28 cellular contexts compared by ENCODE assay signal in genomic region chr19:28943651-28944050, GRCh38.
DNase-seq lines count a peak whose midpoint lies in the region; ATAC-seq, FAIRE-seq and TF ChIP-seq lines count a peak whose summit lies in the region.
"Had no signal": no experiment of that assay in that cellular context is flagged by ENCODE, and none has a peak within 500 bp of the region (broad histone marks: within the 10 kb centered on the region; RNA-seq: fewer than 3 reads in every experiment).

No MANE protein-coding gene starts in this region.

- FAIRE-seq in RCC 7860 (lab: Jason Lieb, UNC): no peak
- FAIRE-seq: A549, GM12891, kidney, small intestine had no signal

- ATAC-seq in upper lobe of right lung (peak; percentile 20), GM21526 (IDR thresholded peaks at IDR 0.05; ENCODE audit: low FRiP score, unreplicated experiment) (no peak), GM21515 (IDR thresholded peaks at IDR 0.05; ENCODE audit: unreplicated experiment) (no peak)
- ATAC-seq: esophagus mucosa, foreskin keratinocyte had no signal

- no peak for TF ChIP-seq CTCF in upper lobe of right lung (IDR thresholded peaks at IDR 0.05)

- intact Hi-C loops in upper lobe of right lung (cut with DNase I): no loop called here

- H3K9me3 ChIP-seq in upper lobe of right lung: no peaks in the 10 kb centered on the region
- H3K9me3 ChIP-seq: right atrium auricular region had no signal

- H3K4me1 ChIP-seq in upper lobe of right lung: no peaks in the 10 kb centered on the region
- H3K4me1 ChIP-seq: A549, foreskin keratinocyte had no signal

- DNase-seq in NCI-H748 (lab: John Stamatoyannopoulos, UW; ENCODE audit: unreplicated experiment) (peak; percentile 14), NCI-H748 treated with DMSO at 0.1 percent for 48 hours (lab: John Stamatoyannopoulos, UW) (no peak), cerebellar cortex (ENCODE audit: low spot score) (peak; percentile 6), upper lobe of right lung (no peak), RCC 7860 (ENCODE audit: low spot score) (no peak)
- DNase-seq: activated CD4-positive, alpha-beta memory T cell treated with anti-CD3 and anti-CD28 coated beads, Interleukin-2, amount 10 ng/mL, durations not matched to agents 7 days and 5 days; activated CD8-positive, alpha-beta memory T cell treated with anti-CD3 and anti-CD28 coated beads, Interleukin-2, amount 50 U/mL, for 4 hours; activated naive CD4-positive, alpha-beta T cell treated with Interleukin-2 at 50 U/mL for 16 hours; AML-193; CD4-positive, alpha-beta T cell; central memory CD4-positive, alpha-beta T cell; foreskin keratinocyte; kidney; NCI-H1436 treated with DMSO at 0.1 percent for 48 hours; NCI-H2107; NCI-H446; NCI-H82; Right ventricle myocardium superior; small intestine; stimulated activated naive CD4-positive, alpha-beta T cell had no signal

- no peaks in the 10 kb centered on the region for H3K27me3 ChIP-seq in upper lobe of right lung
- H3K27me3 ChIP-seq: foreskin keratinocyte, right atrium auricular region had no signal

- peak; percentile 18; the same call in 1 of the 2 replicates for TF ChIP-seq RAD21 in Ishikawa (IDR thresholded peaks at IDR 0.05; ENCODE audit: low read depth)

- H3K27ac ChIP-seq in upper lobe of right lung: no peak overlapping the region
- H3K27ac ChIP-seq: A549, foreskin keratinocyte, KMS-11, right atrium auricular region had no signal

- no peak overlapping the region for H3K4me3 ChIP-seq in upper lobe of right lung
- H3K4me3 ChIP-seq: A549, right atrium auricular region had no signal

- no peaks in the 10 kb centered on the region for H3K36me3 ChIP-seq in upper lobe of right lung
- H3K36me3 ChIP-seq: right atrium auricular region had no signal

- TF ChIP-seq EP300 in Ishikawa (IDR thresholded peaks at IDR 0.05; ENCODE audit: borderline replicate concordance): no peak

TF ChIP-seq in Ishikawa, 13 proteins besides CTCF, POLR2A, EP300 and RAD21:
- TF ChIP-seq CEBPB (IDR thresholded peaks at IDR 0.05): no peak
- no peak for TF ChIP-seq EGR1 (IDR thresholded peaks at IDR 0.05)
- TF ChIP-seq TAF1 (IDR thresholded peaks at IDR 0.05; ENCODE audit: low read depth): no peak
- no peak for TF ChIP-seq CREB1 (IDR thresholded peaks at IDR 0.05; ENCODE audit: low read depth)
- no peak for TF ChIP-seq YY1 (IDR thresholded peaks at IDR 0.05; ENCODE audit: low read depth)
- no peak for TF ChIP-seq ZBTB7A (IDR thresholded peaks at IDR 0.05; ENCODE audit: low read depth)
- no peak for TF ChIP-seq MAX (IDR thresholded peaks at IDR 0.05)
- TF ChIP-seq TCF12 (IDR thresholded peaks at IDR 0.05; ENCODE audit: low read depth): no peak
- no peak for TF ChIP-seq FOXM1 (IDR thresholded peaks at IDR 0.05; ENCODE audit: borderline replicate concordance, low read depth)
- TF ChIP-seq REST (IDR thresholded peaks at IDR 0.05; ENCODE audit: low read depth): no peak
- TF ChIP-seq USF1 (IDR thresholded peaks at IDR 0.05): no peak
- TF ChIP-seq NFIC (IDR thresholded peaks at IDR 0.05): no peak
- TF ChIP-seq TEAD4 (IDR thresholded peaks at IDR 0.05): no peak

Comparison
In these comparisons a context has a peak if more than half of its experiments do, and no peak if none do; other contexts are left out.
1. DNase-seq: peak in NCI-H748 (single experiment) and cerebellar cortex (single experiment); none in NCI-H748 treated with DMSO at 0.1 percent for 48 hours (single experiment), upper lobe of right lung (single experiment) and RCC 7860 (single experiment).